ENCODE assay signal across 6 cellular contexts in genomic region chr9:137579259-137579604, GRCh38. TPM values are rescaled to one million over a fixed set of nuclear protein-coding genes. Genes with fewer than 3 reads are reported as not detected.
A peak's percentile ranks its signal among the peaks of the same experiment; 100 is the strongest.
DNase-seq lines count a peak whose midpoint lies in the region; ATAC-seq and TF ChIP-seq lines count a peak whose summit lies in the region.

No MANE protein-coding gene starts in this region.

- H3K4me3 ChIP-seq in BE2C (ENCODE audit: low read depth, low read length), result peak overlapping the region; percentile 89
- peak overlapping the region; percentile 71 for H3K4me3 ChIP-seq in WI38 (ENCODE audit: low read depth, low read length)
- peak overlapping the region; percentile 84 to 86 for H3K4me3 ChIP-seq in left lung

- DNase-seq in BE2C (no peak), left lung (no peak), G401 (ENCODE audit: low spot score) (no peak), NCI-H2196 (lab: John Stamatoyannopoulos, UW; ENCODE audit: unreplicated experiment) (no peak), midbrain (lab: John Stamatoyannopoulos, UW) (no peak)

- ATAC-seq in left lung, result no peak

- no peaks in the 10 kb centered on the region for H3K9me3 ChIP-seq in BE2C
- no peaks in the 10 kb centered on the region for H3K9me3 ChIP-seq in left lung

- TF ChIP-seq CTCF in BE2C (IDR thresholded peaks at IDR 0.05; ENCODE audit: low read depth, low read length) (no peak), WI38 (IDR thresholded peaks at IDR 0.05; ENCODE audit: low read depth, low read length) (no peak), left lung (IDR thresholded peaks at IDR 0.05) (no peak)

- in situ Hi-C loops in G401 (cut with HindIII; ENCODE audit: low sequenced_read_pairs), result no loop called here

- H3K27ac ChIP-seq in left lung, result peak overlapping the region; percentile 41 to 85

- H3K27me3 ChIP-seq in BE2C (no peaks in the 10 kb centered on the region), left lung (no peaks in the 10 kb centered on the region)

- H3K36me3 ChIP-seq in BE2C (peaks cover 49% of the 10 kb centered on the region), left lung (peaks cover 0 to 50% of the 10 kb centered on the region in 2 donors)

- H3K4me1 ChIP-seq in BE2C, result no peaks in the 10 kb centered on the region; the same call in 1 of the 2 replicates
- peaks cover 11 to 36% of the 10 kb centered on the region in 2 donors for H3K4me1 ChIP-seq in left lung

- intact Hi-C loops in left lung (cut with DNase I), result no loop called here

RNA-seq across cellular contexts. Expression of gene DPH7, which starts 0.5 kb away (rescaled TPM):
- polyA plus RNA-seq in BE2C (2012; ENCODE audit: insufficient read depth, insufficient read length, low read depth), result 116 TPM
- total RNA-seq in left lung, result 10 to 100 TPM; 25.6 to 26.8 TPM
- 39.0 and 46.2 TPM in 2 replicates for total RNA-seq in G401 (2014; rRNA removed; shearing (Covaris generic))

RNA-seq across cellular contexts. Expression of gene ZMYND19, which starts 11.1 kb away (rescaled TPM):
- polyA plus RNA-seq in BE2C (2012; ENCODE audit: insufficient read depth, insufficient read length, low read depth), result 119 TPM
- 10 to 100 TPM; 22.3 to 30.5 TPM for total RNA-seq in left lung
- 33.5 and 36.0 TPM in 2 replicates for total RNA-seq in G401 (2014; rRNA removed; shearing (Covaris generic))

RNA-seq across cellular contexts. Expression of gene ARRDC1, which starts 26.3 kb away (rescaled TPM):
- polyA plus RNA-seq in BE2C (2012; ENCODE audit: insufficient read depth, insufficient read length, low read depth), result 69.9 TPM
- 10 to 100 TPM; 63.6 to 77.3 TPM for total RNA-seq in left lung
- 29.5 and 30.5 TPM in 2 replicates for total RNA-seq in G401 (2014; rRNA removed; shearing (Covaris generic))

RNA-seq across cellular contexts. Expression of gene MRPL41, which starts 27.6 kb away (rescaled TPM):
- 289 TPM for polyA plus RNA-seq in BE2C (2012; ENCODE audit: insufficient read depth, insufficient read length, low read depth)
- 10 to 100 TPM; 30.2 to 49.1 TPM for total RNA-seq in left lung
- total RNA-seq in G401 (2014; rRNA removed; shearing (Covaris generic)), result 75.7 and 102 TPM in 2 replicates

RNA-seq across cellular contexts. Expression of gene PNPLA7, which starts 29.0 kb away (rescaled TPM):
- 1.9 TPM for polyA plus RNA-seq in BE2C (2012; ENCODE audit: insufficient read depth, insufficient read length, low read depth)
- total RNA-seq in left lung, result 1 to 10 TPM; 2.9 to 6.3 TPM
- not detected in 2 replicates for total RNA-seq in G401 (2014; rRNA removed; shearing (Covaris generic))
